ENCODE assay signal across 1 cellular context in the genomic region with DNA sequence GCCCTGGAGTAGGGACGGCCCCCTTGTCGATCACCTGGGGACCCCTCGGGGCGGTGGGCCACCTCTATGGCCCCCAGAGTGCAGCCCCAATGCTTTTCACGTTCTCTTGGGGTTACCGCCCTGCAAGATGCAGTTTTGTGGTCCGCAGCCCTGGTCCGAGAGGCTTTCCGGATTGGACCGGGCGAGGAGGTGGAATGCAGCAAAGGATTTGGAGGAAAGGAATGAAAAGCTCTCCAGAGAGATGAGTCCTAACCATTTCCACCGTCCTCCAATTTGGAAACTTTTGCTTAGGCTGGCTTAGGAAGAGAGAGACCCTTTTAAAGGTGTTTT.
TF ChIP-seq lines count a peak whose summit lies in the region.

No MANE protein-coding gene starts in this region.

TF ChIP-seq in HepG2, 621 proteins besides CTCF, POLR2A, EP300 and RAD21 (continued from another document):
- TF ChIP-seq, protein P1, sequence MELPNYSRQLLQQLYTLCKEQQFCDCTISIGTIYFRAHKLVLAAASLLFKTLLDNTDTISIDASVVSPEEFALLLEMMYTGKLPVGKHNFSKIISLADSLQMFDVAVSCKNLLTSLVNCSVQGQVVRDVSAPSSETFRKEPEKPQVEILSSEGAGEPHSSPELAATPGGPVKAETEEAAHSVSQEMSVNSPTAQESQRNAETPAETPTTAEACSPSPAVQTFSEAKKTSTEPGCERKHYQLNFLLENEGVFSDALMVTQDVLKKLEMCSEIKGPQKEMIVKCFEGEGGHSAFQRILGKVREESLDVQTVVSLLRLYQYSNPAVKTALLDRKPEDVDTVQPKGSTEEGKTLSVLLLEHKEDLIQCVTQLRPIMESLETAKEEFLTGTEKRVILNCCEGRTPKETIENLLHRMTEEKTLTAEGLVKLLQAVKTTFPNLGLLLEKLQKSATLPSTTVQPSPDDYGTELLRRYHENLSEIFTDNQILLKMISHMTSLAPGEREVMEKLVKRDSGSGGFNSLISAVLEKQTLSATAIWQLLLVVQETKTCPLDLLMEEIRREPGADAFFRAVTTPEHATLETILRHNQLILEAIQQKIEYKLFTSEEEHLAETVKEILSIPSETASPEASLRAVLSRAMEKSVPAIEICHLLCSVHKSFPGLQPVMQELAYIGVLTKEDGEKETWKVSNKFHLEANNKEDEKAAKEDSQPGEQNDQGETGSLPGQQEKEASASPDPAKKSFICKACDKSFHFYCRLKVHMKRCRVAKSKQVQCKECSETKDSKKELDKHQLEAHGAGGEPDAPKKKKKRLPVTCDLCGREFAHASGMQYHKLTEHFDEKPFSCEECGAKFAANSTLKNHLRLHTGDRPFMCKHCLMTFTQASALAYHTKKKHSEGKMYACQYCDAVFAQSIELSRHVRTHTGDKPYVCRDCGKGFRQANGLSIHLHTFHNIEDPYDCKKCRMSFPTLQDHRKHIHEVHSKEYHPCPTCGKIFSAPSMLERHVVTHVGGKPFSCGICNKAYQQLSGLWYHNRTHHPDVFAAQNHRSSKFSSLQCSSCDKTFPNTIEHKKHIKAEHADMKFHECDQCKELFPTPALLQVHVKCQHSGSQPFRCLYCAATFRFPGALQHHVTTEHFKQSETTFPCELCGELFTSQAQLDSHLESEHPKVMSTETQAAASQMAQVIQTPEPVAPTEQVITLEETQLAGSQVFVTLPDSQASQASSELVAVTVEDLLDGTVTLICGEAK (IDR thresholded peaks at IDR 0.05) = no peak
- TF ChIP-seq, protein P1 (CRISPR knock-in tag; IDR thresholded peaks at IDR 0.05) = 0 out of 2 replicates have a peak, but pooled peaks have one; percentile 7
- TF ChIP-seq, protein P2, sequence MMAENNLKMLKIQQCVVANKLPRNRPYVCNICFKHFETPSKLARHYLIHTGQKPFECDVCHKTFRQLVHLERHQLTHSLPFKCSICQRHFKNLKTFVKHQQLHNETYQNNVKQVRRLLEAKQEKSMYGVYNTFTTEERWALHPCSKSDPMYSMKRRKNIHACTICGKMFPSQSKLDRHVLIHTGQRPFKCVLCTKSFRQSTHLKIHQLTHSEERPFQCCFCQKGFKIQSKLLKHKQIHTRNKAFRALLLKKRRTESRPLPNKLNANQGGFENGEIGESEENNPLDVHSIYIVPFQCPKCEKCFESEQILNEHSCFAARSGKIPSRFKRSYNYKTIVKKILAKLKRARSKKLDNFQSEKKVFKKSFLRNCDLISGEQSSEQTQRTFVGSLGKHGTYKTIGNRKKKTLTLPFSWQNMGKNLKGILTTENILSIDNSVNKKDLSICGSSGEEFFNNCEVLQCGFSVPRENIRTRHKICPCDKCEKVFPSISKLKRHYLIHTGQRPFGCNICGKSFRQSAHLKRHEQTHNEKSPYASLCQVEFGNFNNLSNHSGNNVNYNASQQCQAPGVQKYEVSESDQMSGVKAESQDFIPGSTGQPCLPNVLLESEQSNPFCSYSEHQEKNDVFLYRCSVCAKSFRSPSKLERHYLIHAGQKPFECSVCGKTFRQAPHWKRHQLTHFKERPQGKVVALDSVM (CRISPR knock-in tag; IDR thresholded peaks at IDR 0.05) = no peak
